ENCODE assay signal across 8 cellular contexts in the genomic region with DNA sequence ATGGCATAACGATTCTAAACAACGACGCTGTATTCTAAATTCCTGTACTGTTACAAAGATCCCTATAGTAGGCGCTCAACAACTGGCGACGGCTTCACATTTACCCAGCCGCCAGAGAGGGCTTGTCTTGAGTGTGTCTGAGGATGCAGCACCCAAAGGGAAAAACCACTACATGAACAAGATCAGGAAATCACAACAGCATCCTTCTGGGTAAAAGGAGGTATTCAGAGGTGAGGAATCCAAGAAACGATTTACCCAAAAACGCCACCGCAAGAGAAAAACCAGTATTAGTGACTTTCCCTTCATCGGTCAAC. TPM values are rescaled to one million over a fixed set of nuclear protein-coding genes. Genes with fewer than 3 reads are reported as not detected.
DNase-seq lines count a peak whose midpoint lies in the region; TF ChIP-seq lines count a peak whose summit lies in the region.

No MANE protein-coding gene starts in this region.

- peaks cover 0 to 5% (median 0%) of the 10 kb centered on the region in 3 donors for H3K36me3 ChIP-seq in tibial artery

- DNase-seq in GM04504 (ENCODE audit: low read depth), result peak; percentile 49
- DNase-seq in HCEC 1CT, result peak; percentile 81
- peak; percentile 91 for DNase-seq in M059J (ENCODE audit: low read depth)
- DNase-seq in SIG-M5 (lab: John Stamatoyannopoulos, UW), result peak; percentile 39
- DNase-seq in activated naive CD4-positive, alpha-beta T cell treated with Interleukin-2 at 50 U/mL for 16 hours, result peak; percentile 70
- peak; percentile 85 for DNase-seq in glomerular visceral epithelial cell (ENCODE audit: extremely low spot score)
- no peak for DNase-seq in osteocyte (ENCODE audit: extremely low spot score, unreplicated experiment)
- DNase-seq in tibial artery, result peak; percentile 83 to 84

- peaks cover 6% of the 10 kb centered on the region for H3K9me3 Mint-ChIP-seq in osteocyte (ENCODE audit: unreplicated experiment)

- H3K36me3 Mint-ChIP-seq in osteocyte (ENCODE audit: unreplicated experiment), result peaks cover 17% of the 10 kb centered on the region

- H3K27ac ChIP-seq in tibial artery, result peak overlapping the region; percentile 94 to 95

- no peak overlapping the region for H3K4me3 Mint-ChIP-seq in osteocyte (ENCODE audit: unreplicated experiment)

- peaks cover 0 to 32% (median 14%) of the 10 kb centered on the region in 4 donors for H3K4me1 ChIP-seq in tibial artery

- H3K4me3 ChIP-seq in tibial artery, result peak overlapping the region; percentile 87 to 98

- no peak overlapping the region for H3K27ac Mint-ChIP-seq in osteocyte (ENCODE audit: unreplicated experiment)

- H3K27me3 Mint-ChIP-seq in osteocyte (ENCODE audit: unreplicated experiment), result no peaks in the 10 kb centered on the region

- intact Hi-C loops in tibial artery (cut with DNase I; ENCODE audit: low total_unique reads), result loop anchor here (10.0 kb wide), 1 partner anchor 80 kb away; a partner anchor contains a TSS

- TF ChIP-seq CTCF in osteocyte (IDR thresholded peaks at IDR 0.05), result peak; percentile 69
- TF ChIP-seq CTCF in tibial artery (IDR thresholded peaks at IDR 0.05), result peak; percentile 30 to 48

- no peaks in the 10 kb centered on the region for H3K9me3 ChIP-seq in tibial artery

- H3K27me3 ChIP-seq in tibial artery, result no peaks in the 10 kb centered on the region

- peaks cover 3% of the 10 kb centered on the region for H3K4me1 Mint-ChIP-seq in osteocyte (ENCODE audit: unreplicated experiment)

RNA-seq across cellular contexts. Expression of a gene that starts 0.7 kb away (rescaled TPM):
- 13.6 and 16.7 TPM in 2 replicates for total RNA-seq in M059J (2014; rRNA removed; shearing (Covaris generic))
- 18.1 and 18.2 TPM in 2 replicates for total RNA-seq in osteocyte

RNA-seq across cellular contexts. Expression of a gene that starts 43.1 kb away (rescaled TPM):
- 59.4 and 79.2 TPM in 2 replicates for total RNA-seq in M059J (2014; rRNA removed; shearing (Covaris generic))
- total RNA-seq in osteocyte, result 85.2 and 91.1 TPM in 2 replicates
